In genomic region chr4:151276787-151277557, GRCh38 we compare ENCODE assay signal across 9 cellular contexts. TPM values are rescaled to one million over a fixed set of nuclear protein-coding genes. Genes with fewer than 3 reads are reported as not detected.
DNase-seq lines count a peak whose midpoint lies in the region; ATAC-seq and TF ChIP-seq lines count a peak whose summit lies in the region.
"Had no signal": no experiment of that assay in that cellular context is flagged by ENCODE, and none has a peak within 500 bp of the region (broad histone marks: within the 10 kb centered on the region; RNA-seq: fewer than 3 reads in every experiment).

TSS of gene PRSS48 (plus strand) at chr4:151277161. CDS start at chr4:151277173, 12 bp downstream.

- H3K27ac ChIP-seq in VCaP (no peak within 1 kb of the TSS), dorsolateral prefrontal cortex (peak within 1 kb of the TSS in 14 of 59 donors; percentile 2 to 71 (median 42))

- H3K36me3 Mint-ChIP-seq in stimulated activated memory B cell treated with anti-CD40 and anti-IgM and Interleukin-4, amounts not matched to agents 10 μg/mL and 1 μg/mL and 100 μg/mL, for 72 hours = no peaks in the 10 kb centered on the region
- H3K36me3 Mint-ChIP-seq: natural killer cell had no signal

- no peak within 1 kb of the TSS for H3K27ac Mint-ChIP-seq in stimulated activated memory B cell treated with anti-CD40 and anti-IgM and Interleukin-4, amounts not matched to agents 10 μg/mL and 1 μg/mL and 100 μg/mL, for 72 hours
- H3K27ac Mint-ChIP-seq: natural killer cell had no signal

- H3K36me3 ChIP-seq in BE2C = no peaks in the 10 kb centered on the region

- peaks cover 14% of the 10 kb centered on the region for H3K27me3 Mint-ChIP-seq in stimulated activated memory B cell treated with anti-CD40 and anti-IgM and Interleukin-4, amounts not matched to agents 10 μg/mL and 1 μg/mL and 100 μg/mL, for 72 hours

- TF ChIP-seq CTCF in BE2C (IDR thresholded peaks at IDR 0.05; ENCODE audit: low read depth, low read length) (peak; percentile 93), VCaP (conservative IDR thresholded peaks at IDR 0.05) (peak; percentile 73), dorsolateral prefrontal cortex (IDR thresholded peaks at IDR 0.05 in 54 of 56, conservative IDR thresholded peaks at IDR 0.05 in 2 of 56; ENCODE audit: low read depth in 1 of 56, partially characterized antibody in 56 of 56) (peak; percentile 37 to 93 (median 83))

- H3K4me3 ChIP-seq in BE2C (ENCODE audit: low read depth, low read length) (no peak within 1 kb of the TSS), dorsolateral prefrontal cortex (peak within 1 kb of the TSS in 2 of 59 donors; percentile 17 to 30)

- ATAC-seq in GM19035 (IDR thresholded peaks at IDR 0.05; ENCODE audit: unreplicated experiment) = peak; percentile 62
- ATAC-seq in stimulated activated memory B cell treated with anti-CD40 and anti-IgM and Interleukin-4, amounts not matched to agents 10 μg/mL and 1 μg/mL and 100 μg/mL, for 72 hours = peak; percentile 22
- ATAC-seq in HG03457 (IDR thresholded peaks at IDR 0.05; ENCODE audit: unreplicated experiment) = no peak

- peak; percentile 78 for DNase-seq in BE2C
- peak; percentile 27 for DNase-seq in LoVo (ENCODE audit: low spot score)
- peak; percentile 26 to 89 (median 78) for DNase-seq in dorsolateral prefrontal cortex
- DNase-seq in lung microvascular endothelial cell (ENCODE audit: low read depth in 2 of 2) = peak; percentile 72 to 80
- DNase-seq: natural killer cell had no signal

- H3K4me1 Mint-ChIP-seq in stimulated activated memory B cell treated with anti-CD40 and anti-IgM and Interleukin-4, amounts not matched to agents 10 μg/mL and 1 μg/mL and 100 μg/mL, for 72 hours = no peaks in the 10 kb centered on the region
- H3K4me1 Mint-ChIP-seq: natural killer cell had no signal

- H3K9me3 Mint-ChIP-seq in stimulated activated memory B cell treated with anti-CD40 and anti-IgM and Interleukin-4, amounts not matched to agents 10 μg/mL and 1 μg/mL and 100 μg/mL, for 72 hours = no peaks in the 10 kb centered on the region
- H3K9me3 Mint-ChIP-seq: natural killer cell had no signal

- no peak within 1 kb of the TSS for H3K4me3 Mint-ChIP-seq in stimulated activated memory B cell treated with anti-CD40 and anti-IgM and Interleukin-4, amounts not matched to agents 10 μg/mL and 1 μg/mL and 100 μg/mL, for 72 hours
- H3K4me3 Mint-ChIP-seq: natural killer cell had no signal

- H3K9me3 ChIP-seq in BE2C = no peaks in the 10 kb centered on the region

- no peaks in the 10 kb centered on the region for H3K27me3 ChIP-seq in BE2C
- no peaks in the 10 kb centered on the region for H3K27me3 ChIP-seq in dorsolateral prefrontal cortex

- intact Hi-C loops in dorsolateral prefrontal cortex (cut with DNase I) = loop anchor here (1.0 to 10.0 kb wide), 4 partner anchors 35 to 162 kb away; no protein-coding TSS in a partner anchor

- H3K4me1 ChIP-seq in BE2C = no peaks in the 10 kb centered on the region

RNA-seq across cellular contexts. Expression of gene PRSS48, which starts in this region (rescaled TPM):
- polyA plus RNA-seq in BE2C (2012; ENCODE audit: insufficient read depth, insufficient read length, low read depth) = not detected
- total RNA-seq in dorsolateral prefrontal cortex (1 to 10 TPM in 1 of 120 experiments, not detected in 119; 1.0 TPM), lung microvascular endothelial cell (not detected in 2 replicates)
- total RNA-seq: natural killer cell had no signal

Comparison
In these comparisons a context has a peak if more than half of its experiments do, and no peak if none do; other contexts are left out.
1. Peak in DNase-seq in lung microvascular endothelial cell; RNA of the gene not detected or under 1 TPM.
2. DNase-seq: peak in every context shown above with its lines; median percentile 78 in BE2C; 78 in dorsolateral prefrontal cortex; 76 in lung microvascular endothelial cell; 27 in LoVo.